ENCODE assay signal across 8 cellular contexts in the genomic region with DNA sequence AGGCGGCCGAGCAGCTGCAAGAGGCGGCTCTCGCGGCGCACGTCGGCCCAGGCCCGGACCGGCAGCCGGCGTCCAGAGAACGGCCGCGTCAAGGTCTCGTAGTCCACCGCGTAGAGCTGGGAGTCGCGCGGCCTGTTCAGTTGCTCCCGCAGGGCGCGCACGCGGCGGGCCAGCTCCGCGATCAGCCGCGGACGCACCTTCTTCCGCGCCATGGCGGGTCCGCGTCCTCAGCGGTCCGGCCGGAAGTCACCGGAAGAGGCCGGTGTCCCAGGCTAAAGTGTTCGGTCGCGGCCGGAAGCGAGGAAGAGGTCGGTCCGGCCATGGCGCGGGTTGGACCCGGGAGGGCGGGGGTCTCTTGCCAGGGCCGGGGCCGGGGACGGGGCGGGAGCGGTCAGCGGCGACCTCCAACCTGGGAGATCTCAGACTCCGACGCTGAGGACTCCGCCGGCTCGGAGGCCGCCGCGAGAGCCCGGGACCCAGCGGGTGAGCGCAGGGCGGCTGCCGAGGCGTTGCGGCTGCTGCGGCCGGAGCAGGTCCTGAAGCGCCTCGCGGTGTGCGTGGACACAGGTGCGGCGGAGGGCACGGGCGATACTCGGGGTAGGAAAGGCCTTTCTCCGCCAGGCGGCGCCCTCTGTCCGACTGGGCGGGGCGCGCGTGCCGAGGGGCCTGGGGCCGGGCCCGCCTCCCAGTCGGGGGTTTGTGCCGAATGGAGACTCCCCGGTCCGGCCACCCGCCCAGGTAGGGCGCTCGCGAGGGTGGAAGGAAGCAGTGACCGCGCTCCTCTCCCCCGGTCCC. TPM values are rescaled to one million over a fixed set of nuclear protein-coding genes. Genes with fewer than 3 reads are reported as not detected.
DNase-seq lines count a peak whose midpoint lies in the region; FAIRE-seq lines count a peak whose summit lies in the region.

TSS of gene MRPS34 (minus strand) at position 227 of the 795 bp plus-strand sequence. CDS start at position 212, 15 bp downstream.

- peak within 1 kb of the TSS; percentile 97 for H3K4me3 ChIP-seq in NT2/D1 (ENCODE audit: insufficient read length, low read depth)
- peak within 1 kb of the TSS; percentile 88 for H3K4me3 ChIP-seq in mononuclear cell (ENCODE audit: low read length)

- peak within 1 kb of the TSS; percentile 99 for H3K9ac ChIP-seq in NT2/D1 (ENCODE audit: insufficient read length, low read depth)

- H3K36me3 ChIP-seq in NT2/D1 (ENCODE audit: insufficient read depth, insufficient read length, low read length): peaks cover 77% of the 10 kb centered on the region

- no peaks in the 10 kb centered on the region for H3K9me3 ChIP-seq in NT2/D1 (ENCODE audit: insufficient read depth, low read length)
- H3K9me3 ChIP-seq in mononuclear cell (ENCODE audit: low read depth, low read length): no peaks in the 10 kb centered on the region

- H3K4me1 ChIP-seq in NT2/D1 (ENCODE audit: insufficient read depth, insufficient read length): peaks cover 18% of the 10 kb centered on the region
- H3K4me1 ChIP-seq in mononuclear cell (ENCODE audit: insufficient read depth, low read length): peaks cover 36% of the 10 kb centered on the region

- H3K27me3 ChIP-seq in NT2/D1 (ENCODE audit: insufficient read depth, insufficient read length): no peaks in the 10 kb centered on the region
- no peaks in the 10 kb centered on the region for H3K27me3 ChIP-seq in mononuclear cell (ENCODE audit: insufficient read depth, low read length)

- peak; percentile 77 for DNase-seq in Ammon's horn (ENCODE audit: low spot score)
- peak; percentile 89 for DNase-seq in GM19238 (ENCODE audit: insufficient read length, low spot score)
- peak; percentile 80 for DNase-seq in HTR-8/SVneo (ENCODE audit: insufficient read length, low spot score)
- peak; percentile 82 for DNase-seq in NT2/D1 (ENCODE audit: low read depth, low spot score)
- DNase-seq in activated CD8-positive, alpha-beta memory T cell treated with anti-CD3 and anti-CD28 coated beads, Interleukin-2, amount 50 U/mL, for 48 hours: peak; percentile 91
- peak; percentile 82 for DNase-seq in epidermal melanocyte (ENCODE audit: insufficient read length, low spot score)
- peak; percentile 69 to 73 for DNase-seq in stimulated activated CD8-positive, alpha-beta memory T cell treated with anti-CD3 and anti-CD28 coated beads, Interleukin-2, amount 100 ng/mL, for 48 hours (ENCODE audit: low read depth in 2 of 2)

- FAIRE-seq in HTR-8/SVneo (lab: Jason Lieb, UNC): peak; percentile 95

RNA-seq across cellular contexts. Expression of gene MRPS34, which starts in this region (rescaled TPM):
- total RNA-seq in mononuclear cell: 17.1 TPM

Comparison
In these comparisons a context has a peak if more than half of its experiments do, and no peak if none do; other contexts are left out.
1. Peak in every context shown above with its lines: DNase-seq and H3K4me3 ChIP-seq.